Comparison of ENCODE assay signal across 9 cellular contexts in genomic region chr2:201223089-201224073, GRCh38. TPM values are rescaled to one million over a fixed set of nuclear protein-coding genes. Genes with fewer than 3 reads are reported as not detected.
DNase-seq lines count a peak whose midpoint lies in the region; ATAC-seq and TF ChIP-seq lines count a peak whose summit lies in the region.
"Had no signal": no experiment of that assay in that cellular context is flagged by ENCODE, and none has a peak within 500 bp of the region (broad histone marks: within the 10 kb centered on the region; RNA-seq: fewer than 3 reads in every experiment).

No MANE protein-coding gene starts in this region.

- peaks cover 2 to 7% of the 10 kb centered on the region in 2 donors for H3K4me1 Mint-ChIP-seq in effector memory CD8-positive, alpha-beta T cell (ENCODE audit: low read depth in 2 of 2)
- peaks cover 17% of the 10 kb centered on the region for H3K4me1 Mint-ChIP-seq in type B pancreatic cell (ENCODE audit: unreplicated experiment)

- H3K27ac Mint-ChIP-seq in effector memory CD8-positive, alpha-beta T cell, result peak overlapping the region; percentile 63 to 76
- H3K27ac Mint-ChIP-seq in type B pancreatic cell, result no peak overlapping the region

- H3K4me3 ChIP-seq in SJCRH30, result no peak overlapping the region

- no peaks in the 10 kb centered on the region for H3K27me3 ChIP-seq in SJCRH30

- no peak for TF ChIP-seq CTCF in type B pancreatic cell (conservative IDR thresholded peaks at IDR 0.05)

- no peak overlapping the region for H3K4me3 Mint-ChIP-seq in effector memory CD8-positive, alpha-beta T cell
- H3K4me3 Mint-ChIP-seq in type B pancreatic cell, result no peak overlapping the region

- no peak overlapping the region for H3K27ac ChIP-seq in SJCRH30

- H3K9me3 Mint-ChIP-seq in effector memory CD8-positive, alpha-beta T cell, result no peaks in the 10 kb centered on the region
- no peaks in the 10 kb centered on the region for H3K9me3 Mint-ChIP-seq in type B pancreatic cell

- H3K27me3 Mint-ChIP-seq in effector memory CD8-positive, alpha-beta T cell, result no peaks in the 10 kb centered on the region
- peaks cover 7% of the 10 kb centered on the region for H3K27me3 Mint-ChIP-seq in type B pancreatic cell

- no peaks in the 10 kb centered on the region for H3K9me3 ChIP-seq in SJCRH30 (replicated peaks)

- peak; percentile 94 for ATAC-seq in GM18498 (IDR thresholded peaks at IDR 0.05; ENCODE audit: unreplicated experiment)
- peak; percentile 82 for ATAC-seq in GM19468 (IDR thresholded peaks at IDR 0.05; ENCODE audit: extremely low read depth, unreplicated experiment)
- ATAC-seq in HG03175 (IDR thresholded peaks at IDR 0.05; ENCODE audit: unreplicated experiment), result peak; percentile 89
- ATAC-seq in effector memory CD8-positive, alpha-beta T cell (replicated peaks), result no peak

- no peak for DNase-seq in effector memory CD8-positive, alpha-beta T cell
- DNase-seq in type B pancreatic cell (ENCODE audit: extremely low spot score, unreplicated experiment) (no peak), mucosa of gallbladder (ENCODE audit: low spot score) (no peak), NCI-H524 treated with DMSO at 0.1 percent for 48 hours (lab: John Stamatoyannopoulos, UW) (no peak), SJCRH30 (no peak)
- DNase-seq: NCI-H1694 treated with DMSO at 0.1 percent for 48 hours had no signal

- peaks cover 15% of the 10 kb centered on the region for H3K36me3 Mint-ChIP-seq in effector memory CD8-positive, alpha-beta T cell (ENCODE audit: insufficient read depth)
- no peaks in the 10 kb centered on the region for H3K36me3 Mint-ChIP-seq in type B pancreatic cell

- H3K36me3 ChIP-seq in SJCRH30, result no peaks in the 10 kb centered on the region

- no peaks in the 10 kb centered on the region for H3K4me1 ChIP-seq in SJCRH30

RNA-seq across cellular contexts. Expression of gene CASP8, which starts 37.0 kb away (rescaled TPM):
- 6.0 and 12.9 TPM in 2 replicates for total RNA-seq in type B pancreatic cell (ENCODE audit: low replicate concordance)
- total RNA-seq in mucosa of gallbladder, result 26.3 TPM
- 11.6 and 14.4 TPM in 2 replicates for total RNA-seq in SJCRH30 (2014; rRNA removed; shearing (Covaris generic))

RNA-seq across cellular contexts. Expression of gene CASP10, which starts 40.4 kb away (rescaled TPM):
- total RNA-seq in type B pancreatic cell (ENCODE audit: low replicate concordance) (1.6 and 3.6 TPM in 2 replicates), mucosa of gallbladder (18.9 TPM)
- 1.0 and 1.1 TPM in 2 replicates for total RNA-seq in SJCRH30 (2014; rRNA removed; shearing (Covaris generic))
